In the genomic region with DNA sequence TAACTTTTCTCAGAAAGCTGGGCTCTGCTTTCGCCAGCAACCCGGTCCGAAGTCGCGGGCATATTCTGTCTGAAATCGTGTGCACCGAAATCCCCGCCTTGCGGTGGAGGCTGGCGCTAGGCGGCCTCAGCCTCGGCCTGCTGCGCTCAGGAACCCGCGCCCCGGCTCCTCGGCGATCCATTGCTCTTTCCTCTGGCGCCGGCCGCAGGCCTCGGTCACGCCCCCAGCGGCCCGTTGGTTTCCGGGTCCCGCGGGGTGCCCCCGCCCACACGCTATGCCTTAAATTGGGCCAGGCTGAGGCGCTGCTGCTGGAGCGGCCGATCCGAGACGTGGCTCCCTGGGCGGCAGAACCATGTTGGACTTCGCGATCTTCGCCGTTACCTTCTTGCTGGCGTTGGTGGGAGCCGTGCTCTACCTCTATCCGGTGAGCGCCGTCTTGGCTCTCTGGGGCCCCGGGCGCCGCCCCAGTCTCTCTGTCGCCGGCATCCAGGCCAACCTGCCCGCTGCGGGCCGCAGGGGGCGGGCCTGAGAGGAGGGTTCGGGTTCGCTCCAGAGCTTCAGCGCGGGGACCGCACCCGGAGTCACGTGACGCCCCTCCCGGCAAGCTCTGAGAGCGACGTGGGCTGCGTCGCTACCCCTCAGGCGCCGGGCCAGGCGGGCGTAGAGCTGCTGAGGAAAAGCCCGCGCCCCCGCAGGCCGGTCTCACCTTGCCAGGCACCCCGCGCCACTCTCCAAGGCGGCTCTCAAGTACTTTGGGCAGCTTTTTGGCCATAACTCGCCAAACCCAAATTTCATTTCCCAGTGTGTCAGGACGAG, we compare ENCODE assay signal across 1 cellular context.
TF ChIP-seq lines count a peak whose summit lies in the region.

A gene with protein sequence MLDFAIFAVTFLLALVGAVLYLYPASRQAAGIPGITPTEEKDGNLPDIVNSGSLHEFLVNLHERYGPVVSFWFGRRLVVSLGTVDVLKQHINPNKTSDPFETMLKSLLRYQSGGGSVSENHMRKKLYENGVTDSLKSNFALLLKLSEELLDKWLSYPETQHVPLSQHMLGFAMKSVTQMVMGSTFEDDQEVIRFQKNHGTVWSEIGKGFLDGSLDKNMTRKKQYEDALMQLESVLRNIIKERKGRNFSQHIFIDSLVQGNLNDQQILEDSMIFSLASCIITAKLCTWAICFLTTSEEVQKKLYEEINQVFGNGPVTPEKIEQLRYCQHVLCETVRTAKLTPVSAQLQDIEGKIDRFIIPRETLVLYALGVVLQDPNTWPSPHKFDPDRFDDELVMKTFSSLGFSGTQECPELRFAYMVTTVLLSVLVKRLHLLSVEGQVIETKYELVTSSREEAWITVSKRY (plus strand): TSS at position 308 of the 816 bp plus-strand sequence. CDS start 45 bp downstream, at position 353.

TF ChIP-seq in HepG2, 621 proteins besides CTCF, POLR2A, EP300 and RAD21 (continued from another document and continues in another):
- TF ChIP-seq ZMYM2 (CRISPR knock-in tag; IDR thresholded peaks at IDR 0.05), result peak; percentile 44; the same call in 1 of the 2 replicates
- TF ChIP-seq, protein P1, sequence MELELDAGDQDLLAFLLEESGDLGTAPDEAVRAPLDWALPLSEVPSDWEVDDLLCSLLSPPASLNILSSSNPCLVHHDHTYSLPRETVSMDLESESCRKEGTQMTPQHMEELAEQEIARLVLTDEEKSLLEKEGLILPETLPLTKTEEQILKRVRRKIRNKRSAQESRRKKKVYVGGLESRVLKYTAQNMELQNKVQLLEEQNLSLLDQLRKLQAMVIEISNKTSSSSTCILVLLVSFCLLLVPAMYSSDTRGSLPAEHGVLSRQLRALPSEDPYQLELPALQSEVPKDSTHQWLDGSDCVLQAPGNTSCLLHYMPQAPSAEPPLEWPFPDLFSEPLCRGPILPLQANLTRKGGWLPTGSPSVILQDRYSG (CRISPR knock-in tag; IDR thresholded peaks at IDR 0.05), result peak; percentile 43; the same call in 1 of the 2 replicates
- TF ChIP-seq ZFYVE20 (CRISPR knock-in tag; IDR thresholded peaks at IDR 0.05; ENCODE audit: borderline replicate concordance, low read depth), result peak; percentile 86; the same call in 1 of the 2 replicates
- peak; percentile 19; the same call in 1 of the 2 replicates for TF ChIP-seq NFIC (IDR thresholded peaks at IDR 0.05; ENCODE audit: low read length)
- TF ChIP-seq KDM3A (CRISPR knock-in tag; IDR thresholded peaks at IDR 0.05; ENCODE audit: low read depth), result peak; percentile 37; the same call in 1 of the 2 replicates
- peak; percentile 75; the same call in 1 of the 2 replicates for TF ChIP-seq SOX5 (CRISPR knock-in tag; IDR thresholded peaks at IDR 0.05; ENCODE audit: borderline replicate concordance)
- TF ChIP-seq, protein P2, sequence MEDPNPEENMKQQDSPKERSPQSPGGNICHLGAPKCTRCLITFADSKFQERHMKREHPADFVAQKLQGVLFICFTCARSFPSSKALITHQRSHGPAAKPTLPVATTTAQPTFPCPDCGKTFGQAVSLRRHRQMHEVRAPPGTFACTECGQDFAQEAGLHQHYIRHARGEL (CRISPR knock-in tag; IDR thresholded peaks at IDR 0.05), result peak; percentile 94
- TF ChIP-seq, protein P3, sequence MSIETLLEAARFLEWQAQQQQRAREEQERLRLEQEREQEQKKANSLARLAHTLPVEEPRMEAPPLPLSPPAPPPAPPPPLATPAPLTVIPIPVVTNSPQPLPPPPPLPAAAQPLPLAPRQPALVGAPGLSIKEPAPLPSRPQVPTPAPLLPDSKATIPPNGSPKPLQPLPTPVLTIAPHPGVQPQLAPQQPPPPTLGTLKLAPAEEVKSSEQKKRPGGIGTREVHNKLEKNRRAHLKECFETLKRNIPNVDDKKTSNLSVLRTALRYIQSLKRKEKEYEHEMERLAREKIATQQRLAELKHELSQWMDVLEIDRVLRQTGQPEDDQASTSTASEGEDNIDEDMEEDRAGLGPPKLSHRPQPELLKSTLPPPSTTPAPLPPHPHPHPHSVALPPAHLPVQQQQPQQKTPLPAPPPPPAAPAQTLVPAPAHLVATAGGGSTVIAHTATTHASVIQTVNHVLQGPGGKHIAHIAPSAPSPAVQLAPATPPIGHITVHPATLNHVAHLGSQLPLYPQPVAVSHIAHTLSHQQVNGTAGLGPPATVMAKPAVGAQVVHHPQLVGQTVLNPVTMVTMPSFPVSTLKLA (IDR thresholded peaks at IDR 0.05), result 0 out of 2 replicates have a peak, but pooled peaks have one; percentile 27
- TF ChIP-seq ZNF383 (CRISPR knock-in tag; IDR thresholded peaks at IDR 0.05; ENCODE audit: borderline replicate concordance), result no peak
- TF ChIP-seq TMF1 (CRISPR knock-in tag; IDR thresholded peaks at IDR 0.05; ENCODE audit: low read depth), result no peak; the same call in 1 of the 2 replicates
- TF ChIP-seq TEAD3 (CRISPR knock-in tag; optimal IDR thresholded peaks at IDR 0.05; ENCODE audit: borderline replicate concordance), result peak; percentile 68
- peak; percentile 55; the same call in 1 of the 2 replicates for TF ChIP-seq ZNF468 (CRISPR knock-in tag; IDR thresholded peaks at IDR 0.05)
- TF ChIP-seq STAG1 (CRISPR knock-in tag; IDR thresholded peaks at IDR 0.05), result peak; percentile 49
- peak; percentile 89; the same call in 1 of the 2 replicates for TF ChIP-seq ZSCAN31 (CRISPR knock-in tag; IDR thresholded peaks at IDR 0.05; ENCODE audit: low read depth)
- no peak; the same call in 1 of the 2 replicates for TF ChIP-seq SSRP1 (CRISPR knock-in tag; IDR thresholded peaks at IDR 0.05)
- TF ChIP-seq NR1H2 (CRISPR knock-in tag; IDR thresholded peaks at IDR 0.05; ENCODE audit: borderline replicate concordance, low read depth), result peak; percentile 94; the same call in 1 of the 2 replicates
- TF ChIP-seq ZFP41 (CRISPR knock-in tag; IDR thresholded peaks at IDR 0.05; ENCODE audit: borderline replicate concordance), result peak; percentile 82; the same call in 1 of the 2 replicates
- TF ChIP-seq, protein P4, sequence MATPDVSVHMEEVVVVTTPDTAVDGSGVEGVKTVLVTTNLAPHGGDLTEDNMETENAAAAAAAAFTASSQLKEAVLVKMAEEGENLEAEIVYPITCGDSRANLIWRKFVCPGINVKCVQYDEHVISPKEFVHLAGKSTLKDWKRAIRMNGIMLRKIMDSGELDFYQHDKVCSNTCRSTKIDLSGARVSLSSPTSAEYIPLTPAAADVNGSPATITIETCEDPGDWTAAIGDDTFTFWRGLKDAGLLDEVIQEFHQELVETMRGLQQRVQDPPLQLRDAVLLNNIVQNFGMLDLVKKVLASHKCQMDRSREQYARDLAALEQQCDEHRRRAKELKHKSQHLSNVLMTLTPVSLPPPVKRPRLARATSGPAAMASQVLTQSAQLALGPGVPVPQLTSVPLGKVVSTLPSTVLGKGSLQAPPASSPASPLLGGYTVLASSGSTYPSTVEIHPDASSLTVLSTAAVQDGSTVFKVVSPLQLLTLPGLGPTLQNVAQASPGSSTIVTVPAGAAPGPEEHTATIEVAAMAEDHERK (CRISPR knock-in tag; IDR thresholded peaks at IDR 0.05; ENCODE audit: low read depth), result no peak; the same call in none of the 2 replicates
- no peak for TF ChIP-seq NCOA5 (CRISPR knock-in tag; IDR thresholded peaks at IDR 0.05)
- TF ChIP-seq GTF2F1 (IDR thresholded peaks at IDR 0.05; ENCODE audit: low read length), result peak; percentile 78; the same call in 1 of the 2 replicates
- TF ChIP-seq, protein P5, sequence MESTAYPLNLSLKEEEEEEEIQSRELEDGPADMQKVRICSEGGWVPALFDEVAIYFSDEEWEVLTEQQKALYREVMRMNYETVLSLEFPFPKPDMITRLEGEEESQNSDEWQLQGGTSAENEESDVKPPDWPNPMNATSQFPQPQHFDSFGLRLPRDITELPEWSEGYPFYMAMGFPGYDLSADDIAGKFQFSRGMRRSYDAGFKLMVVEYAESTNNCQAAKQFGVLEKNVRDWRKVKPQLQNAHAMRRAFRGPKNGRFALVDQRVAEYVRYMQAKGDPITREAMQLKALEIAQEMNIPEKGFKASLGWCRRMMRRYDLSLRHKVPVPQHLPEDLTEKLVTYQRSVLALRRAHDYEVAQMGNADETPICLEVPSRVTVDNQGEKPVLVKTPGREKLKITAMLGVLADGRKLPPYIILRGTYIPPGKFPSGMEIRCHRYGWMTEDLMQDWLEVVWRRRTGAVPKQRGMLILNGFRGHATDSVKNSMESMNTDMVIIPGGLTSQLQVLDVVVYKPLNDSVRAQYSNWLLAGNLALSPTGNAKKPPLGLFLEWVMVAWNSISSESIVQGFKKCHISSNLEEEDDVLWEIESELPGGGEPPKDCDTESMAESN (CRISPR knock-in tag; conservative IDR thresholded peaks at IDR 0.05), result peak; percentile 94
- TF ChIP-seq FIP1L1 (IDR thresholded peaks at IDR 0.05; ENCODE audit: borderline replicate concordance, insufficient read depth, low read depth, low read length), result peak; percentile 97
- no peak for TF ChIP-seq MATR3 (CRISPR knock-in tag; IDR thresholded peaks at IDR 0.05)
- no peak for TF ChIP-seq REXO4 (CRISPR knock-in tag; IDR thresholded peaks at IDR 0.05; ENCODE audit: borderline replicate concordance)
- TF ChIP-seq ZNF644 (CRISPR knock-in tag; IDR thresholded peaks at IDR 0.05; ENCODE audit: low read depth), result no peak
- TF ChIP-seq, protein P6, sequence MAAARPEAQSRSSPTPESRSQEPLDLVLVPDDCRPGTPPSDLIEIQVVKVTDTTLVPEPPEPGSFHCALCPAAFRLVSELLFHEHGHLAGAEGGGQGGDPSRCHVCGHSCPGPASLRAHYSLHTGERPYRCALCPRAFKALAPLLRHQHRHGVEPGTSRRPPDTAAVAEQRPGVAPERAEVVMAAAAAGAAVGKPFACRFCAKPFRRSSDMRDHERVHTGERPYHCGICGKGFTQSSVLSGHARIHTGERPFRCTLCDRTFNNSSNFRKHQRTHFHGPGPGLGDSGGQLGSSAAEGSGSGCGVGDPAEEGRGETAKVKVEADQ (CRISPR knock-in tag; IDR thresholded peaks at IDR 0.05; ENCODE audit: borderline replicate concordance), result peak; percentile 78
- no peak for TF ChIP-seq RFX3 (CRISPR knock-in tag; IDR thresholded peaks at IDR 0.05)
- TF ChIP-seq, protein P7, sequence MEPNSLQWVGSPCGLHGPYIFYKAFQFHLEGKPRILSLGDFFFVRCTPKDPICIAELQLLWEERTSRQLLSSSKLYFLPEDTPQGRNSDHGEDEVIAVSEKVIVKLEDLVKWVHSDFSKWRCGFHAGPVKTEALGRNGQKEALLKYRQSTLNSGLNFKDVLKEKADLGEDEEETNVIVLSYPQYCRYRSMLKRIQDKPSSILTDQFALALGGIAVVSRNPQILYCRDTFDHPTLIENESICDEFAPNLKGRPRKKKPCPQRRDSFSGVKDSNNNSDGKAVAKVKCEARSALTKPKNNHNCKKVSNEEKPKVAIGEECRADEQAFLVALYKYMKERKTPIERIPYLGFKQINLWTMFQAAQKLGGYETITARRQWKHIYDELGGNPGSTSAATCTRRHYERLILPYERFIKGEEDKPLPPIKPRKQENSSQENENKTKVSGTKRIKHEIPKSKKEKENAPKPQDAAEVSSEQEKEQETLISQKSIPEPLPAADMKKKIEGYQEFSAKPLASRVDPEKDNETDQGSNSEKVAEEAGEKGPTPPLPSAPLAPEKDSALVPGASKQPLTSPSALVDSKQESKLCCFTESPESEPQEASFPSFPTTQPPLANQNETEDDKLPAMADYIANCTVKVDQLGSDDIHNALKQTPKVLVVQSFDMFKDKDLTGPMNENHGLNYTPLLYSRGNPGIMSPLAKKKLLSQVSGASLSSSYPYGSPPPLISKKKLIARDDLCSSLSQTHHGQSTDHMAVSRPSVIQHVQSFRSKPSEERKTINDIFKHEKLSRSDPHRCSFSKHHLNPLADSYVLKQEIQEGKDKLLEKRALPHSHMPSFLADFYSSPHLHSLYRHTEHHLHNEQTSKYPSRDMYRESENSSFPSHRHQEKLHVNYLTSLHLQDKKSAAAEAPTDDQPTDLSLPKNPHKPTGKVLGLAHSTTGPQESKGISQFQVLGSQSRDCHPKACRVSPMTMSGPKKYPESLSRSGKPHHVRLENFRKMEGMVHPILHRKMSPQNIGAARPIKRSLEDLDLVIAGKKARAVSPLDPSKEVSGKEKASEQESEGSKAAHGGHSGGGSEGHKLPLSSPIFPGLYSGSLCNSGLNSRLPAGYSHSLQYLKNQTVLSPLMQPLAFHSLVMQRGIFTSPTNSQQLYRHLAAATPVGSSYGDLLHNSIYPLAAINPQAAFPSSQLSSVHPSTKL (CRISPR knock-in tag; IDR thresholded peaks at IDR 0.05), result peak; percentile 84
- TF ChIP-seq POGZ (CRISPR knock-in tag; IDR thresholded peaks at IDR 0.05), result peak; percentile 99
- peak; percentile 79 for TF ChIP-seq HNRNPL (IDR thresholded peaks at IDR 0.05; ENCODE audit: low read depth, low read length)
- no peak for TF ChIP-seq ZNF207 (IDR thresholded peaks at IDR 0.05; ENCODE audit: borderline replicate concordance)
- peak; percentile 20; the same call in 1 of the 2 replicates for TF ChIP-seq ZNF121 (CRISPR knock-in tag; IDR thresholded peaks at IDR 0.05)
- TF ChIP-seq, protein P8, sequence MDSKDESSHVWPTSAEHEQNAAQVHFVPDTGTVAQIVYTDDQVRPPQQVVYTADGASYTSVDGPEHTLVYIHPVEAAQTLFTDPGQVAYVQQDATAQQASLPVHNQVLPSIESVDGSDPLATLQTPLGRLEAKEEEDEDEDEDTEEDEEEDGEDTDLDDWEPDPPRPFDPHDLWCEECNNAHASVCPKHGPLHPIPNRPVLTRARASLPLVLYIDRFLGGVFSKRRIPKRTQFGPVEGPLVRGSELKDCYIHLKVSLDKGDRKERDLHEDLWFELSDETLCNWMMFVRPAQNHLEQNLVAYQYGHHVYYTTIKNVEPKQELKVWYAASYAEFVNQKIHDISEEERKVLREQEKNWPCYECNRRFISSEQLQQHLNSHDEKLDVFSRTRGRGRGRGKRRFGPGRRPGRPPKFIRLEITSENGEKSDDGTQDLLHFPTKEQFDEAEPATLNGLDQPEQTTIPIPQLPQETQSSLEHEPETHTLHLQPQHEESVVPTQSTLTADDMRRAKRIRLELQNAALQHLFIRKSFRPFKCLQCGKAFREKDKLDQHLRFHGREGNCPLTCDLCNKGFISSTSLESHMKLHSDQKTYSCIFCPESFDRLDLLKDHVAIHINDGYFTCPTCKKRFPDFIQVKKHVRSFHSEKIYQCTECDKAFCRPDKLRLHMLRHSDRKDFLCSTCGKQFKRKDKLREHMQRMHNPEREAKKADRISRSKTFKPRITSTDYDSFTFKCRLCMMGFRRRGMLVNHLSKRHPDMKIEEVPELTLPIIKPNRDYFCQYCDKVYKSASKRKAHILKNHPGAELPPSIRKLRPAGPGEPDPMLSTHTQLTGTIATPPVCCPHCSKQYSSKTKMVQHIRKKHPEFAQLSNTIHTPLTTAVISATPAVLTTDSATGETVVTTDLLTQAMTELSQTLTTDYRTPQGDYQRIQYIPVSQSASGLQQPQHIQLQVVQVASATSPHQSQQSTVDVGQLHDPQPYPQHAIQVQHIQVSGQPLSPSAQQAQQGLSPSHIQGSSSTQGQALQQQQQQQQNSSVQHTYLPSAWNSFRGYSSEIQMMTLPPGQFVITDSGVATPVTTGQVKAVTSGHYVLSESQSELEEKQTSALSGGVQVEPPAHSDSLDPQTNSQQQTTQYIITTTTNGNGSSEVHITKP (CRISPR knock-in tag; IDR thresholded peaks at IDR 0.05; ENCODE audit: low read depth), result peak; percentile 87
- no peak; the same call in 1 of the 2 replicates for TF ChIP-seq FLYWCH1 (CRISPR knock-in tag; IDR thresholded peaks at IDR 0.05)
- TF ChIP-seq, protein P9, sequence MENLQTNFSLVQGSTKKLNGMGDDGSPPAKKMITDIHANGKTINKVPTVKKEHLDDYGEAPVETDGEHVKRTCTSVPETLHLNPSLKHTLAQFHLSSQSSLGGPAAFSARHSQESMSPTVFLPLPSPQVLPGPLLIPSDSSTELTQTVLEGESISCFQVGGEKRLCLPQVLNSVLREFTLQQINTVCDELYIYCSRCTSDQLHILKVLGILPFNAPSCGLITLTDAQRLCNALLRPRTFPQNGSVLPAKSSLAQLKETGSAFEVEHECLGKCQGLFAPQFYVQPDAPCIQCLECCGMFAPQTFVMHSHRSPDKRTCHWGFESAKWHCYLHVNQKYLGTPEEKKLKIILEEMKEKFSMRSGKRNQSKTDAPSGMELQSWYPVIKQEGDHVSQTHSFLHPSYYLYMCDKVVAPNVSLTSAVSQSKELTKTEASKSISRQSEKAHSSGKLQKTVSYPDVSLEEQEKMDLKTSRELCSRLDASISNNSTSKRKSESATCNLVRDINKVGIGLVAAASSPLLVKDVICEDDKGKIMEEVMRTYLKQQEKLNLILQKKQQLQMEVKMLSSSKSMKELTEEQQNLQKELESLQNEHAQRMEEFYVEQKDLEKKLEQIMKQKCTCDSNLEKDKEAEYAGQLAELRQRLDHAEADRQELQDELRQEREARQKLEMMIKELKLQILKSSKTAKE (CRISPR knock-in tag; IDR thresholded peaks at IDR 0.05; ENCODE audit: borderline replicate concordance), result no peak
